In the genomic region with DNA sequence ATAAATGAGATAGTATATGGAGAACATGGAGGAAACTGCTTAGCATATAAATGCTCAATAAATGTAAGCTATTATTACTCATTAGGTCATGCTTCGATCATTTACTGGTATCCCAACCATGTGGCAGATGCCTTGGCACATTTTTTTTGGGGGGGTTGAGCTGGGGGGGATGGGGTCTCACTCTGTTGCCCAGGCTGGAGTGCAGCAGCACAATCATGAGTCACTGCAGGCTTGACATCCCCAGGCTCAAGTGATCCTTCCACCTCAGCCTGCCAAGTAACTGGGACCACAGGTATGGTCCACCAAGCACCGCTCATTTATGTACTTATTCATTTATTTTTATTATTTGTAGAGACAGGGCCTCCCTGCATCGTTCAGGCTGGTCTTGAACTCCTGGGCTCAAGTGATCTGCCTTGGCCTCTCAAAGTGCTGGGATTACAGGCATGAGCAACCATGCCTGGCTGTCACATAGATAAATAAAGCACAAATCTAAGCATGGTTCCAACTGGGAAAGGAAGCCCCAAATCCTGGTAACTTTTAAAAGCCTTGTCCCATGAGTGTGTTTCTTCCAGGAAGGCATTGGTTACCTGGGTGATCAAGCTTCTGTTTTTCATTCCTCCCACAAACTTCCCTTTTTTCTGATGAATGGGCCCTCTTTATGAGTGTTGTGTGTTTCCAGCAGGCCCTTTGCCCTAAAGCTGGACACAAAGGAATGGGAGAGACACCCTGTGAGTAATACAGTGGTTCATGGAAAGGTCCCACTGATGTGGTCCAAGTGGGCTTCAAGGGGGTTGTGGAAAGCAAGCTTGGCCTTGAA, we compare ENCODE assay signal across 24 cellular contexts.
A peak's percentile ranks its signal among the peaks of the same experiment; 100 is the strongest.
DNase-seq lines count a peak whose midpoint lies in the region; ATAC-seq, FAIRE-seq and TF ChIP-seq lines count a peak whose summit lies in the region.
"Had no signal": no experiment of that assay in that cellular context is flagged by ENCODE, and none has a peak within 500 bp of the region (broad histone marks: within the 10 kb centered on the region; RNA-seq: fewer than 3 reads in every experiment).

No MANE protein-coding gene starts in this region.

- H3K4me1 Mint-ChIP-seq in T-helper 17 cell (peaks cover 8% of the 10 kb centered on the region), immature natural killer cell (peaks cover 17 to 20% of the 10 kb centered on the region in 2 donors), type B pancreatic cell (ENCODE audit: unreplicated experiment) (peaks cover 37% of the 10 kb centered on the region)
- H3K4me1 Mint-ChIP-seq in activated CD4-positive, alpha-beta T cell treated with anti-CD3 and anti-CD28 coated beads, Interleukin-2, amount 10 ng/mL, durations not matched to agents 24 days and 14 days: peaks cover 7% of the 10 kb centered on the region

- BruUV-seq in HepG2 (replicated peaks; lab: Mats Ljungman, UMichigan): no TSS peak

- ATAC-seq in HepG2 (no peak), right lobe of liver (no peak), T-helper 17 cell (no peak), GM19324 (IDR thresholded peaks at IDR 0.05; ENCODE audit: low FRiP score, unreplicated experiment) (no peak)
- ATAC-seq: A549, GM23338, heart right ventricle, Right ventricle myocardium inferior had no signal

- intact Hi-C loops in HepG2 (cut with micrococcal nuclease; ENCODE audit: unreplicated experiment) (no loop called here), right lobe of liver (cut with DNase I) (no loop called here)
- intact Hi-C loops in activated CD4-positive, alpha-beta T cell treated with anti-CD3 and anti-CD28 coated beads, Interleukin-2, amount 10 ng/mL, durations not matched to agents 24 days and 14 days (cut with micrococcal nuclease): no loop called here

- no peak for TF ChIP-seq POLR2A in HepG2 (IDR thresholded peaks at IDR 0.05; ENCODE audit: insufficient read depth in 1 of 2, low read depth in 2 of 2, low read length in 2 of 2)
- TF ChIP-seq POLR2A in right lobe of liver (IDR thresholded peaks at IDR 0.05): no peak

- no peak for TF ChIP-seq RAD21 in HepG2 (CRISPR knock-in tag; IDR thresholded peaks at IDR 0.05)

- no peaks in the 10 kb centered on the region for H3K9me3 ChIP-seq in HepG2 (ENCODE audit: low read length)
- no peaks in the 10 kb centered on the region for H3K9me3 ChIP-seq in right lobe of liver
- no peaks in the 10 kb centered on the region for H3K9me3 ChIP-seq in T-helper 17 cell (ENCODE audit: control insufficient read depth, low read length, poor library complexity, severe bottlenecking)
- H3K9me3 ChIP-seq: A549, adrenal gland, heart right ventricle, ovary, sigmoid colon, testis had no signal

- peak; percentile 73 for DNase-seq in HepG2 (ENCODE audit: low spot score)
- DNase-seq in right lobe of liver: no peak
- no peak for DNase-seq in T-helper 17 cell
- no peak for DNase-seq in immature natural killer cell
- no peak for DNase-seq in type B pancreatic cell (ENCODE audit: extremely low spot score, unreplicated experiment)
- no peak for DNase-seq in SK-N-DZ (ENCODE audit: low spot score)
- DNase-seq in activated CD4-positive, alpha-beta T cell treated with anti-CD3 and anti-CD28 coated beads, Interleukin-2, amount 10 ng/mL, durations not matched to agents 24 days and 14 days: no peak
- DNase-seq: activated CD4-positive, alpha-beta T cell treated with anti-CD3 and anti-CD28 coated beads, Interleukin-2, amount 50 U/mL, for 1 hour; adrenal gland; heart right ventricle; NCI-H2107; NCI-H510A; ovary; sigmoid colon; stimulated activated naive B cell treated with anti-CD40 and anti-IgM and Interleukin-4, amounts not matched to agents 10 μg/mL and 1 μg/mL and 100 μg/mL, for 72 hours; T-helper 1 cell; testis had no signal

- no peak for TF ChIP-seq CTCF in HepG2 (CRISPR knock-in tag; IDR thresholded peaks at IDR 0.05)
- no peak for TF ChIP-seq CTCF in right lobe of liver (IDR thresholded peaks at IDR 0.05)
- TF ChIP-seq CTCF in type B pancreatic cell (conservative IDR thresholded peaks at IDR 0.05): no peak

- H4K20me1 ChIP-seq in HepG2 (ENCODE audit: insufficient read depth, low read length): no peaks in the 10 kb centered on the region

- H3K4me2 ChIP-seq in HepG2 (ENCODE audit: low read depth, low read length): peak overlapping the region; percentile 94
- H3K4me2 ChIP-seq: A549, GM23338, KMS-11 had no signal

- H3K36me3 ChIP-seq in HepG2 (replicated peaks in 1 of 2; ENCODE audit: control insufficient read depth in 1 of 2, insufficient read depth in 2 of 2, low read length in 2 of 2): no peaks in the 10 kb centered on the region
- no peaks in the 10 kb centered on the region for H3K36me3 ChIP-seq in right lobe of liver
- H3K36me3 ChIP-seq: adrenal gland, heart right ventricle, ovary, sigmoid colon had no signal

- H3K9me3 Mint-ChIP-seq in immature natural killer cell: no peaks in the 10 kb centered on the region
- H3K9me3 Mint-ChIP-seq in type B pancreatic cell: no peaks in the 10 kb centered on the region
- H3K9me3 Mint-ChIP-seq in activated CD4-positive, alpha-beta T cell treated with anti-CD3 and anti-CD28 coated beads, Interleukin-2, amount 10 ng/mL, durations not matched to agents 24 days and 14 days: no peaks in the 10 kb centered on the region
- H3K9me3 Mint-ChIP-seq: GM23338; stimulated activated naive B cell treated with anti-CD40 and anti-IgM and Interleukin-4, amounts not matched to agents 10 μg/mL and 1 μg/mL and 100 μg/mL, for 72 hours had no signal

- POLR2A ChIA-PET in HepG2 (lab: Yijun Ruan, JAX): interaction anchor here (0.7 to 3.0 kb wide), 2 partner anchors 52 to 148 kb away, joined by 3 to 21 read pairs; no protein-coding TSS in a partner anchor

- H3K79me2 ChIP-seq in HepG2 (ENCODE audit: insufficient read depth, low read length): peaks cover 29% of the 10 kb centered on the region

- CTCF ChIA-PET in HepG2 (lab: Yijun Ruan, JAX; ENCODE audit: low intra/inter-chr PET ratio, low total read pairs): no interaction called here

- H3K27ac ChIP-seq in HepG2 (ENCODE audit: extremely low read length, insufficient read depth, low read length): peak overlapping the region; percentile 12
- H3K27ac ChIP-seq in right lobe of liver: no peak overlapping the region
- H3K27ac ChIP-seq: A549, adrenal gland, heart right ventricle, KMS-11, ovary, sigmoid colon, testis had no signal

- H3K27me3 ChIP-seq in HepG2 (ENCODE audit: control insufficient read depth in 1 of 2, insufficient read depth in 2 of 2, low read length in 2 of 2) (no peaks in the 10 kb centered on the region; a peak in 1 of 5 replicates), right lobe of liver (no peaks in the 10 kb centered on the region)
- H3K27me3 ChIP-seq: adrenal gland, ovary, testis had no signal

- H3K9ac ChIP-seq in HepG2 (ENCODE audit: insufficient read depth, low read depth, low read length): no peak overlapping the region
- H3K9ac ChIP-seq: KMS-11 had no signal

- H3K27ac Mint-ChIP-seq in T-helper 17 cell (peak overlapping the region; percentile 2), immature natural killer cell (no peak overlapping the region), type B pancreatic cell (peak overlapping the region; percentile 22)
- H3K27ac Mint-ChIP-seq in activated CD4-positive, alpha-beta T cell treated with anti-CD3 and anti-CD28 coated beads, Interleukin-2, amount 10 ng/mL, durations not matched to agents 24 days and 14 days: no peak overlapping the region
- H3K27ac Mint-ChIP-seq: GM23338; stimulated activated naive B cell treated with anti-CD40 and anti-IgM and Interleukin-4, amounts not matched to agents 10 μg/mL and 1 μg/mL and 100 μg/mL, for 72 hours had no signal

- H3K4me3 Mint-ChIP-seq in T-helper 17 cell (peak overlapping the region; percentile 61), immature natural killer cell (peak overlapping the region in 3 of 5 donors; percentile 56 to 62 (median 59)), type B pancreatic cell (peak overlapping the region; percentile 94)
- H3K4me3 Mint-ChIP-seq in activated CD4-positive, alpha-beta T cell treated with anti-CD3 and anti-CD28 coated beads, Interleukin-2, amount 10 ng/mL, durations not matched to agents 24 days and 14 days: no peak overlapping the region
- H3K4me3 Mint-ChIP-seq: GM23338; stimulated activated naive B cell treated with anti-CD40 and anti-IgM and Interleukin-4, amounts not matched to agents 10 μg/mL and 1 μg/mL and 100 μg/mL, for 72 hours had no signal

- TF ChIP-seq EP300 in HepG2 (IDR thresholded peaks at IDR 0.05; ENCODE audit: low read depth in 2 of 2, low read length in 2 of 2) (0 out of 4 replicates have a peak, but pooled peaks of 1 of the 2 experiments have one; percentile 4), HepG2 (CRISPR knock-in tag; IDR thresholded peaks at IDR 0.05; ENCODE audit: borderline replicate concordance) (no peak)

- no peaks in the 10 kb centered on the region for H3K36me3 Mint-ChIP-seq in T-helper 17 cell (ENCODE audit: low read depth)
- no peaks in the 10 kb centered on the region for H3K36me3 Mint-ChIP-seq in immature natural killer cell
- peaks cover 4% of the 10 kb centered on the region for H3K36me3 Mint-ChIP-seq in type B pancreatic cell
- H3K36me3 Mint-ChIP-seq in activated CD4-positive, alpha-beta T cell treated with anti-CD3 and anti-CD28 coated beads, Interleukin-2, amount 10 ng/mL, durations not matched to agents 24 days and 14 days (ENCODE audit: low read depth): no peaks in the 10 kb centered on the region
- H3K36me3 Mint-ChIP-seq: stimulated activated naive B cell treated with anti-CD40 and anti-IgM and Interleukin-4, amounts not matched to agents 10 μg/mL and 1 μg/mL and 100 μg/mL, for 72 hours had no signal

- peaks cover 72% of the 10 kb centered on the region for H3K4me1 ChIP-seq in HepG2 (ENCODE audit: insufficient read depth, low read length)
- peaks cover 0 to 19% (median 9%) of the 10 kb centered on the region in 4 donors for H3K4me1 ChIP-seq in right lobe of liver

- no peak for FAIRE-seq in HepG2 (lab: Jason Lieb, UNC)
- FAIRE-seq: A549, bronchial epithelial cell, D721Med had no signal

- no peak overlapping the region for H2AFZ ChIP-seq in HepG2 (ENCODE audit: low read length)
- H2AFZ ChIP-seq: GM23338 had no signal

- in situ Hi-C loops in HepG2 (cut with HindIII; ENCODE audit: extremely low pct_ligation_motif_present, low pct_unique_long_range_greater_than_20kb): no loop called here

- H3K4me3 ChIP-seq in HepG2 (replicated peaks in 1 of 3; ENCODE audit: insufficient read depth in 1 of 3, low read depth in 2 of 3, low read length in 3 of 3) (no peak overlapping the region), right lobe of liver (no peak overlapping the region)
- H3K4me3 ChIP-seq: A549, adrenal gland, GM23338, heart right ventricle, ovary, sigmoid colon, testis had no signal

- H3K27me3 Mint-ChIP-seq in T-helper 17 cell (peaks cover 37% of the 10 kb centered on the region), immature natural killer cell (ENCODE audit: low read depth in 3 of 3) (peaks cover 5 to 21% (median 13%) of the 10 kb centered on the region in 3 donors), type B pancreatic cell (peaks cover 16% of the 10 kb centered on the region)
- H3K27me3 Mint-ChIP-seq in activated CD4-positive, alpha-beta T cell treated with anti-CD3 and anti-CD28 coated beads, Interleukin-2, amount 10 ng/mL, durations not matched to agents 24 days and 14 days: peaks cover 67% of the 10 kb centered on the region

- 53% methylated on average over 3 of the region's 3 CpGs for WGBS in HepG2 (ENCODE audit: low lambda C conversion rate)
- WGBS in right lobe of liver (ENCODE audit: insufficient coverage, low coverage, low lambda C conversion rate, missing lambda C conversion rate): 74% methylated on average over 3 of the region's 3 CpGs

TF ChIP-seq in HepG2, 621 proteins besides CTCF, POLR2A, EP300 and RAD21 (continues in another document):
- TF ChIP-seq HMGA1 (CRISPR knock-in tag; conservative IDR thresholded peaks at IDR 0.05): no peak

Comparison
In these comparisons a context has a peak if more than half of its experiments do, and no peak if none do; other contexts are left out.
1. H3K27ac Mint-ChIP-seq: peak in T-helper 17 cell (single experiment) and type B pancreatic cell (single experiment); none in immature natural killer cell (0 of 6) and activated CD4-positive, alpha-beta T cell treated with anti-CD3 and anti-CD28 coated beads, Interleukin-2, amount 10 ng/mL, durations not matched to agents 24 days and 14 days (single experiment).